ENCODE assay signal across 9 cellular contexts in the genomic region with DNA sequence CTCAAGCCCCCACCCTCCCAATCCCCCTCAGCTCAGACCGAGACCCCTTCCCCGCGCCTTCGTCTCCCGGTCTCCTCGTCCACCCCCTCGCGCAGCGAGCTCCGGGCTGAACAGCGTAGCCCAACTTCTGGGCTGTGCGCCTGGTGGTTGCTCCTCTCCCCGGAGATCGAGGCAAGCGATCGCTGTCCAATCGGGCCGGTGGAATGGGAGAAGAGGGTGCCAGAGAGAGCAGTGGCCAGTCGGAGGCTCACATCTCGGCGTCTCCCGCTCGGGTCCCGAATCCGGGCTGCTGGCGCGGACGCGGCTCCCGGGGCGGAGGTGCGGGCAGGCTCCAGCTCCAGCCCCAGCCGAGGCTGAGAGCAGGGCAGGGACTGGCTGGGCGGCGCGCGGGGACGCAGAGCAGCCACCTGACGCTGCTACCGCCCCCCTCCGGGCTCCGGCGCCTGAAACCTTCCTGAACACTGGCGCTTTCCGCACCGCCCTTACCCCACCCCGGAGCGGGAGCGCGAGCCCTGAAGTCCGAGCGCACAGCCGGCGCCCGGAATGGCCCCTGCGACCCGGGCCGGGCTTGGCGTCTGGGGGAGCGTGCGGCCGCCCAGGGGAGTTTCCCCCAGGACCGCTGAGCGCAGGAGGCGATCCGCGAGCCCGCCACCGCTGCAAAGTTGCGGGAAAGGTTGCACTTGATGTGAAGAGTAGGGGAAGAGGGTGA. TPM values are rescaled to one million over a fixed set of nuclear protein-coding genes. Genes with fewer than 3 reads are reported as not detected.
DNase-seq lines count a peak whose midpoint lies in the region; ATAC-seq and TF ChIP-seq lines count a peak whose summit lies in the region.
"Had no signal": no experiment of that assay in that cellular context is flagged by ENCODE, and none has a peak within 500 bp of the region (broad histone marks: within the 10 kb centered on the region; RNA-seq: fewer than 3 reads in every experiment).

No MANE protein-coding gene starts in this region.

- H3K4me1 ChIP-seq in fibroblast of lung (ENCODE audit: control insufficient read depth, extremely low read depth, insufficient read depth, low read length) = no peaks in the 10 kb centered on the region

- H3K79me2 ChIP-seq in fibroblast of lung (ENCODE audit: control insufficient read depth, insufficient read depth, low read length) = no peaks in the 10 kb centered on the region

- no peak overlapping the region for H3K9ac ChIP-seq in fibroblast of lung (ENCODE audit: insufficient read depth, low read length)

- H4K20me1 ChIP-seq in fibroblast of lung (ENCODE audit: control insufficient read depth, extremely low read depth, insufficient read depth, low read length) = no peaks in the 10 kb centered on the region

- intact Hi-C loops in posterior vena cava (cut with DNase I) = no loop called here

- ATAC-seq in activated T-cell treated with anti-CD3 and anti-CD28 coated beads, Interleukin-2, amount 50 U/mL, for 72 hours (replicated peaks in 1 of 2) = peak; percentile 28 to 36
- no peak for ATAC-seq in HG03378 (IDR thresholded peaks at IDR 0.05; ENCODE audit: unreplicated experiment)

- H3K27me3 ChIP-seq in fibroblast of lung (ENCODE audit: control insufficient read depth, insufficient read depth, low read length) = peaks cover 12% of the 10 kb centered on the region

- no peak for TF ChIP-seq CTCF in fibroblast of lung (conservative IDR thresholded peaks at IDR 0.05 in 1 of 2, IDR thresholded peaks at IDR 0.05 in 1 of 2; ENCODE audit: low read depth in 1 of 2, low read length in 2 of 2)

- H3K27ac ChIP-seq in fibroblast of lung (ENCODE audit: insufficient read depth, low read length) = no peak overlapping the region

- H3K36me3 ChIP-seq in fibroblast of lung (ENCODE audit: control insufficient read depth, insufficient read depth, low read length) = no peaks in the 10 kb centered on the region

- peak overlapping the region; percentile 7 for H2AFZ ChIP-seq in fibroblast of lung (ENCODE audit: low read length)

- no peak overlapping the region for H3K27ac Mint-ChIP-seq in activated T-cell treated with anti-CD3 and anti-CD28 coated beads, Interleukin-2, amount 50 U/mL, for 72 hours
- H3K27ac Mint-ChIP-seq: CD4-positive, CD25-positive, alpha-beta regulatory T cell had no signal

- no peaks in the 10 kb centered on the region for H3K9me3 ChIP-seq in fibroblast of lung (ENCODE audit: control insufficient read depth, insufficient read depth, low read depth, low read length)

- peaks cover 39% of the 10 kb centered on the region for H3K27me3 Mint-ChIP-seq in activated T-cell treated with anti-CD3 and anti-CD28 coated beads, Interleukin-2, amount 50 U/mL, for 72 hours (ENCODE audit: low read depth)

- peak overlapping the region; percentile 35 to 59 (median 52) for H3K4me3 ChIP-seq in fibroblast of lung (replicated peaks in 1 of 4; ENCODE audit: control extremely low read depth in 1 of 4, insufficient read depth in 1 of 4, low read depth in 3 of 4, low read length in 4 of 4)

- H3K9me3 Mint-ChIP-seq in activated T-cell treated with anti-CD3 and anti-CD28 coated beads, Interleukin-2, amount 50 U/mL, for 72 hours = no peaks in the 10 kb centered on the region

- H3K4me3 Mint-ChIP-seq in activated T-cell treated with anti-CD3 and anti-CD28 coated beads, Interleukin-2, amount 50 U/mL, for 72 hours = peak overlapping the region in 1 of 2 donors; percentile 43

- H3K4me2 ChIP-seq in fibroblast of lung (ENCODE audit: extremely low read depth, insufficient read depth, low read length) = peak overlapping the region; percentile 54

- peak in 1 of 2 donors; percentile 1 for DNase-seq in activated T-cell treated with anti-CD3 and anti-CD28 coated beads, Interleukin-2, amount 50 U/mL, for 72 hours
- DNase-seq in activated T-cell treated with anti-CD3 and anti-CD28 coated beads, Interleukin-2, amount 50 U/mL, for 1 hour = no peak
- DNase-seq in NCI-H69 (lab: John Stamatoyannopoulos, UW) = peak; percentile 85
- peak; percentile 54 to 61 for DNase-seq in fibroblast of lung (ENCODE audit: low read depth in 2 of 2)
- DNase-seq in posterior vena cava (ENCODE audit: low spot score) = peak; percentile 78
- DNase-seq in middle frontal gyrus (ENCODE audit: extremely low spot score, low spot score) = no peak
- DNase-seq in activated CD4-positive, alpha-beta T cell treated with anti-CD3 and anti-CD28 coated beads for 48 hours = no peak

- no peaks in the 10 kb centered on the region for H3K36me3 Mint-ChIP-seq in activated T-cell treated with anti-CD3 and anti-CD28 coated beads, Interleukin-2, amount 50 U/mL, for 72 hours (ENCODE audit: insufficient read depth in 2 of 2)
- H3K36me3 Mint-ChIP-seq: CD4-positive, CD25-positive, alpha-beta regulatory T cell had no signal

- H3K4me1 Mint-ChIP-seq in activated T-cell treated with anti-CD3 and anti-CD28 coated beads, Interleukin-2, amount 50 U/mL, for 72 hours (ENCODE audit: low read depth) = peaks cover 8% of the 10 kb centered on the region

RNA-seq across cellular contexts. Expression of a gene that starts 0.5 kb away (rescaled TPM):
- total RNA-seq in activated T-cell treated with anti-CD3 and anti-CD28 coated beads, Interleukin-2, amount 50 U/mL, for 72 hours = not detected
- total RNA-seq in fibroblast of lung (0.83 and 1.0 TPM in 2 replicates), posterior vena cava (not detected)
- 0.03 and 1.5 TPM in 2 replicates for polyA plus RNA-seq in fibroblast of lung
- polyA plus RNA-seq in fibroblast of lung (2012) = 0.02 and 0.80 TPM in 2 replicates
- polyA minus RNA-seq in fibroblast of lung (ENCODE audit: low replicate concordance) = 1.6 TPM in 1 of 2 replicates, not detected in the other
- total RNA-seq: CD4-positive, CD25-positive, alpha-beta regulatory T cell had no signal
- polyA plus RNA-seq: CD4-positive, CD25-positive, alpha-beta regulatory T cell had no signal

Comparison
In these comparisons a context has a peak if more than half of its experiments do, and no peak if none do; other contexts are left out.
1. DNase-seq: peak in NCI-H69 (single experiment), fibroblast of lung (2 of 2) and posterior vena cava (single experiment); none in activated T-cell treated with anti-CD3 and anti-CD28 coated beads, Interleukin-2, amount 50 U/mL, for 1 hour (single experiment), middle frontal gyrus (single experiment) and activated CD4-positive, alpha-beta T cell treated with anti-CD3 and anti-CD28 coated beads for 48 hours (single experiment).